Comparison of ENCODE assay signal across 18 cellular contexts in the genomic region with DNA sequence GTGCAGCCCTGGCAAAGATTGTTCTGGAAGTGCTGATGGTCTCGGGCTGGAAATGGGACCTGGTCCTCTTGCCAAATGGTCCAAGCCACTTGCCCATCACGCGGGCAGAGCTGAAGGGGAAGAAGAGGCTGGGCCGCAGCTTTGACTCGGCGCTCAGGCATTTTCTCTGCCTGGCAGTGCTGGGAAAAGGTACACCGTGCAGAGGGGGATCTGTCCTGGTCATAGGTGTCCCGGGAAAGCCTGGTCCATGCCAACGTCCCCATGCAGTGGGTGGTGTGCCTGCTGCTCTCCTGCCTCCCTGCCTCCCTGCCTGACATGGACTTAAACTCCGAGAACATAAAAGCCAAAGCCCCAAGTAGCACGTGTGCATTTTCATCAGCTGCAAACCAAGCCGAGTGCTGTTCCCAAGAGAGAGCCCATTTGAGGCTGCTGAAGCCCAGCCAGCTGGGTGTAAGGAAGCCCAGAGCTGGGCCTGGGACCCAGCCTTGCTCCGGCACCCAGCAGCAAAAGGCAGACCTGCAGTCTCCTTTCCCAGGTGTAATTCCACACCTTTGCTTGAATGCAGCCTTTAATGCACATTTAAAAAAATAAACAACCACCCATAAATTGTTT.
"Had no signal": no experiment of that assay in that cellular context is flagged by ENCODE, and none has a peak within 500 bp of the region (broad histone marks: within the 10 kb centered on the region; RNA-seq: fewer than 3 reads in every experiment).

No MANE protein-coding gene starts in this region.

- H3K9me3 ChIP-seq: colonic mucosa, gastrocnemius medialis, lower lobe of right lung, prostate gland, right atrium auricular region, testis, tibial artery, upper lobe of left lung had no signal

- H3K27ac ChIP-seq: colonic mucosa, epithelial cell of prostate, gastrocnemius medialis, lower lobe of right lung, prostate gland, right atrium auricular region, testis, tibial artery, upper lobe of left lung had no signal

- H3K4me1 ChIP-seq: colonic mucosa, gastrocnemius medialis, lower lobe of right lung, prostate gland, right atrium auricular region, testis, tibial artery, upper lobe of left lung had no signal

- DNase-seq: colonic mucosa; effector CD8-positive, alpha-beta T cell; endodermal cell; foreskin fibroblast; gastrocnemius medialis; head of caudate nucleus; left ventricle myocardium superior; natural killer cell; stimulated activated CD4-positive, alpha-beta T cell treated with anti-CD3 and anti-CD28 coated beads, Interleukin-4, amount 100 ng/mL, for 4 hours; stimulated activated naive CD8-positive, alpha-beta T cell treated with anti-CD3 and anti-CD28 coated beads, Interleukin-15, Interleukin-2, amounts not matched to agents 100 U/mL and 50 U/mL, for 24 hours; substantia nigra; testis; tibial artery; upper lobe of left lung had no signal

- H3K27me3 ChIP-seq: colonic mucosa, right atrium auricular region, testis, upper lobe of left lung had no signal

- H3K36me3 ChIP-seq: colonic mucosa, gastrocnemius medialis, lower lobe of right lung, prostate gland, right atrium auricular region, tibial artery, upper lobe of left lung had no signal

- H3K4me3 ChIP-seq: colonic mucosa, gastrocnemius medialis, lower lobe of right lung, prostate gland, right atrium auricular region, testis, tibial artery, upper lobe of left lung had no signal
